Comparison of ENCODE assay signal across 1 cellular context in genomic region chr16:1959269-1960039, GRCh38.
TF ChIP-seq lines count a peak whose summit lies in the region.

TSS of gene NDUFB10 (plus strand) at chr16:1959538. CDS start at chr16:1959625, 87 bp downstream.

TF ChIP-seq in K562, 482 proteins besides CTCF, POLR2A, EP300 and RAD21 (continued from another document and continues in another):
- TF ChIP-seq AFF4 (CRISPR knock-in tag; IDR thresholded peaks at IDR 0.05) (peak; percentile 62; the same call in 1 of the 2 replicates), CGGBP1 (CRISPR knock-in tag; IDR thresholded peaks at IDR 0.05) (no peak), SMAD4 (CRISPR knock-in tag; conservative IDR thresholded peaks at IDR 0.05) (peak; percentile 82), ILK (tag; IDR thresholded peaks at IDR 0.05; ENCODE audit: borderline replicate concordance, low read depth) (no peak), XRCC3 (IDR thresholded peaks at IDR 0.05) (no peak), ZNF212 (CRISPR knock-in tag; IDR thresholded peaks at IDR 0.05) (peak; percentile 5; the same call in 1 of the 2 replicates), CCNT2 (IDR thresholded peaks at IDR 0.05; ENCODE audit: borderline replicate concordance, extremely low read depth, insufficient read length, low read depth, low read length) (peak; percentile 91), TARDBP (IDR thresholded peaks at IDR 0.05) (no peak), ARNT (IDR thresholded peaks at IDR 0.05) (no peak), ZNF76 (CRISPR knock-in tag; IDR thresholded peaks at IDR 0.05; ENCODE audit: borderline replicate concordance) (no peak), ZFP1 (CRISPR knock-in tag; IDR thresholded peaks at IDR 0.05) (no peak), SUPT5H (IDR thresholded peaks at IDR 0.05) (peak; percentile 85), ZNF347 (CRISPR knock-in tag; IDR thresholded peaks at IDR 0.05; ENCODE audit: low read depth) (no peak), ATF3 (IDR thresholded peaks at IDR 0.05) (no peak), ATF3 (CRISPR knock-in tag; conservative IDR thresholded peaks at IDR 0.05) (peak; percentile 44; the same call in 1 of the 2 replicates), FOXP4 (CRISPR knock-in tag; IDR thresholded peaks at IDR 0.05; ENCODE audit: borderline replicate concordance) (no peak), ZNF780A (CRISPR knock-in tag; IDR thresholded peaks at IDR 0.05) (no peak), SMC3 (conservative IDR thresholded peaks at IDR 0.05; ENCODE audit: insufficient read depth, low read depth, low read length) (peak; percentile 55), CTBP1 (IDR thresholded peaks at IDR 0.05; ENCODE audit: borderline replicate concordance) (peak; percentile 84), ZC3H4 (CRISPR knock-in tag; IDR thresholded peaks at IDR 0.05; ENCODE audit: borderline replicate concordance) (no peak), SMARCA4 (IDR thresholded peaks at IDR 0.05) (no peak), PPARD (CRISPR knock-in tag; IDR thresholded peaks at IDR 0.05) (no peak), TAF9B (IDR thresholded peaks at IDR 0.05; ENCODE audit: partially characterized antibody) (no peak), HNRNPK (IDR thresholded peaks at IDR 0.05; ENCODE audit: low read depth, low read length, poor library complexity, severe bottlenecking) (peak; percentile 21), ZNF507 (tag; conservative IDR thresholded peaks at IDR 0.05) (no peak), ZC3H8 (IDR thresholded peaks at IDR 0.05) (no peak), MLLT1 (IDR thresholded peaks at IDR 0.05) (no peak; a peak in 1 of 4 replicates), ZNF263 (CRISPR knock-in tag; IDR thresholded peaks at IDR 0.05; ENCODE audit: borderline replicate concordance) (no peak), ZNF592 (IDR thresholded peaks at IDR 0.05) (peak; percentile 58), CREM (IDR thresholded peaks at IDR 0.05; ENCODE audit: low read depth) (peak; percentile 73), ZSCAN29 (IDR thresholded peaks at IDR 0.05) (no peak), ZNF445 (CRISPR knock-in tag; IDR thresholded peaks at IDR 0.05; ENCODE audit: low read depth) (no peak), POLR2G (IDR thresholded peaks at IDR 0.05; ENCODE audit: low read depth, low read length) (peak; percentile 97), RFX5 (IDR thresholded peaks at IDR 0.05; ENCODE audit: low read depth, low read length) (no peak; the same call in 1 of the 2 replicates), ZNF41 (CRISPR knock-in tag; conservative IDR thresholded peaks at IDR 0.05) (no peak), ZNF217 (CRISPR knock-in tag; IDR thresholded peaks at IDR 0.05) (no peak), DDX20 (tag; IDR thresholded peaks at IDR 0.05; ENCODE audit: low read depth) (no peak), POLR3G (IDR thresholded peaks at IDR 0.05; ENCODE audit: extremely low read depth, insufficient read length, insufficient replicate concordance) (no peak), SMARCC2 (IDR thresholded peaks at IDR 0.05; ENCODE audit: low read depth) (no peak), ELK1 (CRISPR knock-in tag; IDR thresholded peaks at IDR 0.05) (no peak), SAFB (IDR thresholded peaks at IDR 0.05; ENCODE audit: borderline replicate concordance, low read depth, low read length) (no peak), ZHX1 (conservative IDR thresholded peaks at IDR 0.05; ENCODE audit: low read length) (no peak), PYGO2 (tag; IDR thresholded peaks at IDR 0.05) (no peak), TCF3 (CRISPR knock-in tag; IDR thresholded peaks at IDR 0.05) (peak; percentile 44; the same call in 1 of the 2 replicates), EZH2 (IDR thresholded peaks at IDR 0.05; ENCODE audit: borderline replicate concordance, low read depth, low read length) (no peak), PHTF2 (CRISPR knock-in tag; IDR thresholded peaks at IDR 0.05) (no peak), NCOA1 (IDR thresholded peaks at IDR 0.05; ENCODE audit: low read depth) (no peak), TRIM28 (IDR thresholded peaks at IDR 0.05) (no peak), DLX4 (CRISPR knock-in tag; IDR thresholded peaks at IDR 0.05) (no peak), RFX1 (IDR thresholded peaks at IDR 0.05) (no peak), FOXM1 (IDR thresholded peaks at IDR 0.05; ENCODE audit: low read depth) (no peak), FOXM1 (CRISPR knock-in tag; IDR thresholded peaks at IDR 0.05; ENCODE audit: low read depth) (peak; percentile 89; the same call in 1 of the 2 replicates)
